Comparison of ENCODE assay signal across 1 cellular context in genomic region chr9:137578518-137579258, GRCh38.
A peak's percentile ranks its signal among the peaks of the same experiment; 100 is the strongest.
TF ChIP-seq lines count a peak whose summit lies in the region.

DPH7 (minus strand) TSS chr9:137578925; CDS start chr9:137578777, 148 bp downstream.

TF ChIP-seq in K562, 482 proteins besides CTCF, POLR2A, EP300 and RAD21 (continued from another document and continues in another):
- TF ChIP-seq TCF15 (CRISPR knock-in tag; IDR thresholded peaks at IDR 0.05) (no peak), RCOR1 (IDR thresholded peaks at IDR 0.05; ENCODE audit: borderline replicate concordance in 1 of 2, low read depth in 2 of 2, low read length in 2 of 2) (peak in 1 of 2 experiments; percentile 43; a peak in 1 of 4 replicates), HDAC1 (IDR thresholded peaks at IDR 0.05) (peak in 1 of 2 experiments; percentile 84; a peak in 2 of 4 replicates), HMG20A (CRISPR knock-in tag; conservative IDR thresholded peaks at IDR 0.05) (no peak), FOXJ3 (CRISPR knock-in tag; IDR thresholded peaks at IDR 0.05) (no peak), ZFX (CRISPR knock-in tag; IDR thresholded peaks at IDR 0.05) (peak; percentile 96), E4F1 (CRISPR knock-in tag; IDR thresholded peaks at IDR 0.05; ENCODE audit: borderline replicate concordance) (no peak), SP1 (CRISPR knock-in tag; IDR thresholded peaks at IDR 0.05) (peak; percentile 81; the same call in 1 of the 2 replicates), ZNF699 (CRISPR knock-in tag; IDR thresholded peaks at IDR 0.05; ENCODE audit: insufficient replicate concordance) (no peak), ZBTB26 (CRISPR knock-in tag; IDR thresholded peaks at IDR 0.05) (no peak), THAP7 (CRISPR knock-in tag; IDR thresholded peaks at IDR 0.05) (peak; percentile 64; the same call in 1 of the 2 replicates), DLX4 (CRISPR knock-in tag; IDR thresholded peaks at IDR 0.05) (no peak), CREB1 (IDR thresholded peaks at IDR 0.05) (peak; percentile 57; the same call in 1 of the 2 replicates), CREB1 (CRISPR knock-in tag; IDR thresholded peaks at IDR 0.05) (peak; percentile 81; the same call in 1 of the 2 replicates), DACH1 (IDR thresholded peaks at IDR 0.05; ENCODE audit: partially characterized antibody) (no peak), ZBTB49 (CRISPR knock-in tag; IDR thresholded peaks at IDR 0.05; ENCODE audit: borderline replicate concordance) (no peak), MIER1 (IDR thresholded peaks at IDR 0.05; ENCODE audit: low read depth) (no peak), POLR3A (IDR thresholded peaks at IDR 0.05; ENCODE audit: borderline replicate concordance, extremely low read depth, insufficient read depth, insufficient read length) (no peak), TRIM28 (IDR thresholded peaks at IDR 0.05) (peak; percentile 89), MLX (CRISPR knock-in tag; conservative IDR thresholded peaks at IDR 0.05) (no peak), FOXJ2 (tag; IDR thresholded peaks at IDR 0.05) (no peak), KHSRP (IDR thresholded peaks at IDR 0.05) (no peak), SAP30 (IDR thresholded peaks at IDR 0.05; ENCODE audit: borderline replicate concordance, insufficient read depth, low read depth, low read length, poor library complexity, severe bottlenecking) (peak; percentile 91), SMC3 (conservative IDR thresholded peaks at IDR 0.05; ENCODE audit: insufficient read depth, low read depth, low read length) (0 out of 2 replicates have a peak, but pooled peaks have one; percentile 24), THRAP3 (IDR thresholded peaks at IDR 0.05; ENCODE audit: borderline replicate concordance) (no peak), ZNF408 (CRISPR knock-in tag; IDR thresholded peaks at IDR 0.05; ENCODE audit: low read depth) (no peak), FIP1L1 (IDR thresholded peaks at IDR 0.05; ENCODE audit: low read depth, low read length, poor library complexity, severe bottlenecking) (peak; percentile 94), RNF219 (CRISPR knock-in tag; IDR thresholded peaks at IDR 0.05) (no peak), POLR2AphosphoS2 (IDR thresholded peaks at IDR 0.05; ENCODE audit: low read length) (peak; percentile 76; the same call in 1 of the 2 replicates), ZNF780A (CRISPR knock-in tag; IDR thresholded peaks at IDR 0.05) (no peak), ADNP (tag; IDR thresholded peaks at IDR 0.05) (no peak), ZNF124 (CRISPR knock-in tag; IDR thresholded peaks at IDR 0.05) (0 out of 2 replicates have a peak, but pooled peaks have one; percentile 51), POLR2B (IDR thresholded peaks at IDR 0.05; ENCODE audit: low read depth, partially characterized antibody) (peak; percentile 58), JUN (IDR thresholded peaks at IDR 0.05; ENCODE audit: borderline replicate concordance, low read depth, low read length) (0 out of 2 replicates have a peak, but pooled peaks have one; percentile 34), JUN (CRISPR knock-in tag; IDR thresholded peaks at IDR 0.05; ENCODE audit: borderline replicate concordance) (no peak), CBFB (CRISPR knock-in tag; IDR thresholded peaks at IDR 0.05) (no peak), ZNF41 (CRISPR knock-in tag; conservative IDR thresholded peaks at IDR 0.05) (no peak), ZBTB7A (IDR thresholded peaks at IDR 0.05; ENCODE audit: borderline replicate concordance, control insufficient read depth, low read depth, low read length) (peak; percentile 73; the same call in 1 of the 2 replicates), FOXA3 (CRISPR knock-in tag; conservative IDR thresholded peaks at IDR 0.05 in 1 of 2, IDR thresholded peaks at IDR 0.05 in 1 of 2) (no peak), MAX (CRISPR knock-in tag; IDR thresholded peaks at IDR 0.05) (peak; percentile 66), POLR2H (tag; IDR thresholded peaks at IDR 0.05; ENCODE audit: low read depth) (peak; percentile 69), JUND (IDR thresholded peaks at IDR 0.05; ENCODE audit: borderline replicate concordance, low read depth, low read length) (peak; percentile 49), JUND (tag; IDR thresholded peaks at IDR 0.05; ENCODE audit: borderline replicate concordance, low read depth, low read length) (no peak; the same call in 2 of the 3 replicates), SMAD4 (CRISPR knock-in tag; conservative IDR thresholded peaks at IDR 0.05) (peak; percentile 86), ATF1 (CRISPR knock-in tag; IDR thresholded peaks at IDR 0.05) (no peak), ATF1 (tag; IDR thresholded peaks at IDR 0.05) (peak; percentile 90), LEF1 (IDR thresholded peaks at IDR 0.05) (no peak), ZNF740 (CRISPR knock-in tag; IDR thresholded peaks at IDR 0.05) (no peak; the same call in 1 of the 2 replicates), ZNF740 (tag; IDR thresholded peaks at IDR 0.05) (no peak), SMAD3 (CRISPR knock-in tag; conservative IDR thresholded peaks at IDR 0.05) (peak; percentile 17; the same call in 1 of the 2 replicates), TFAP4 (CRISPR knock-in tag; IDR thresholded peaks at IDR 0.05; ENCODE audit: borderline replicate concordance) (peak; percentile 80), U2AF2 (optimal IDR thresholded peaks at IDR 0.05; ENCODE audit: low read depth, low read length) (no peak), PHB2 (IDR thresholded peaks at IDR 0.05; ENCODE audit: low read depth) (no peak), GMEB1 (CRISPR knock-in tag; IDR thresholded peaks at IDR 0.05) (peak; percentile 70; the same call in 1 of the 2 replicates), MTA3 (IDR thresholded peaks at IDR 0.05; ENCODE audit: borderline replicate concordance) (peak; percentile 89; the same call in 1 of the 2 replicates)
